In genomic region chr14:50231475-50232275, GRCh38 we compare ENCODE assay signal across 8 cellular contexts. TPM values are rescaled to one million over a fixed set of nuclear protein-coding genes. Genes with fewer than 3 reads are reported as not detected.
DNase-seq lines count a peak whose midpoint lies in the region; ATAC-seq and TF ChIP-seq lines count a peak whose summit lies in the region.

Gene SOS2, minus strand, starts transcription at chr14:50231578. Its CDS starts 295 bp downstream, at chr14:50231283.

- H3K27me3 ChIP-seq in right atrium auricular region: no peaks in the 10 kb centered on the region
- H3K27me3 ChIP-seq in rectal smooth muscle tissue (ENCODE audit: control insufficient read depth, insufficient read depth, low read length): no peaks in the 10 kb centered on the region
- H3K27me3 ChIP-seq in vagina: no peaks in the 10 kb centered on the region

- DNase-seq in NCI-H146 treated with DMSO at 0.1 percent for 48 hours (lab: John Stamatoyannopoulos, UW; ENCODE audit: unreplicated experiment) (peak; percentile 78), T-helper 2 cell (peak; percentile 63 to 88 (median 75)), right atrium auricular region (ENCODE audit: low spot score) (peak; percentile 82), vagina (ENCODE audit: extremely low spot score in 2 of 2) (no peak)

- H3K36me3 ChIP-seq in right atrium auricular region (no peaks in the 10 kb centered on the region), rectal smooth muscle tissue (ENCODE audit: control insufficient read depth, insufficient read depth, low read length) (no peaks in the 10 kb centered on the region), vagina (no peaks in the 10 kb centered on the region)

- H3K4me3 ChIP-seq in right atrium auricular region: peak within 1 kb of the TSS; percentile 73 to 89
- H3K4me3 ChIP-seq in rectal smooth muscle tissue (ENCODE audit: low read length): peak within 1 kb of the TSS; percentile 88
- H3K4me3 ChIP-seq in vagina: peak within 1 kb of the TSS; percentile 66 to 85

- ATAC-seq in GM18498 (IDR thresholded peaks at IDR 0.05; ENCODE audit: unreplicated experiment) (peak; percentile 91), HG02852 (IDR thresholded peaks at IDR 0.05; ENCODE audit: unreplicated experiment) (peak; percentile 84)

- H3K9me3 ChIP-seq in right atrium auricular region: no peaks in the 10 kb centered on the region
- no peaks in the 10 kb centered on the region for H3K9me3 ChIP-seq in vagina

- intact Hi-C loops in vagina (cut with DNase I): no loop called here

- H3K27ac ChIP-seq in angular gyrus (ENCODE audit: low read depth, low read length) (peak within 1 kb of the TSS; percentile 90), right atrium auricular region (peak within 1 kb of the TSS; percentile 94), rectal smooth muscle tissue (ENCODE audit: low read depth, low read length) (peak within 1 kb of the TSS; percentile 96), vagina (peak within 1 kb of the TSS; percentile 96)

- H3K4me1 ChIP-seq in right atrium auricular region (peaks cover 0 to 29% of the 10 kb centered on the region in 2 donors), rectal smooth muscle tissue (ENCODE audit: control insufficient read depth, insufficient read depth, low read length) (peaks cover 20% of the 10 kb centered on the region), vagina (peaks cover 49% of the 10 kb centered on the region)

- TF ChIP-seq POLR2A in vagina (IDR thresholded peaks at IDR 0.05): peak in 1 of 2 donors; percentile 70

- peak within 1 kb of the TSS; percentile 75 for H3K9ac ChIP-seq in rectal smooth muscle tissue (ENCODE audit: low read length)

- TF ChIP-seq CTCF in right atrium auricular region (IDR thresholded peaks at IDR 0.05): peak in 1 of 2 donors; percentile 47
- no peak for TF ChIP-seq CTCF in vagina (IDR thresholded peaks at IDR 0.05)

RNA-seq across cellular contexts. Expression of gene SOS2, which starts in this region (rescaled TPM):
- total RNA-seq in right atrium auricular region (10 to 100 TPM; 23.7 to 31.0 TPM), vagina (23.8 TPM)

Comparison
In these comparisons a context has a peak if more than half of its experiments do, and no peak if none do; other contexts are left out.
1. DNase-seq: peak in NCI-H146 treated with DMSO at 0.1 percent for 48 hours (single experiment), T-helper 2 cell (5 of 5) and right atrium auricular region (single experiment); none in vagina (0 of 2).
2. Peak in every context shown above with its lines, with median percentiles within 50 percentile points of each other: H3K27ac ChIP-seq and H3K4me3 ChIP-seq.